ENCODE assay signal across 15 cellular contexts in the genomic region with DNA sequence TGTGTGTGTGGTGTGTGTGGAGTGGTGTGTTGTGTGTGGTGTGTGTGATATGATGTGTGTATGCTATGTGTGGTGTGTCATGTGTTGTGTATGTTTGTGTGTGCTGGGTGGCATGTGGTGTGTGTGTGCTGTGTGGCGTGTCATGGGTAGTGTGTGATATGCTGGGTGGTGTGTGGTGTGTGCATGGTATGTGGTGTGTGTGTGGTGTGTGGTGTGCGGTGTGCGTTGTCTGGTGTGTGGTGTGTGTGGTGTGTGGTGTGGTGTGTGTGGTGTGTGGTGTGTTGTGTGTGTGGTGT. TPM values are rescaled to one million over a fixed set of nuclear protein-coding genes. Genes with fewer than 3 reads are reported as not detected.
DNase-seq lines count a peak whose midpoint lies in the region; ATAC-seq and TF ChIP-seq lines count a peak whose summit lies in the region.
"Had no signal": no experiment of that assay in that cellular context is flagged by ENCODE, and none has a peak within 500 bp of the region (broad histone marks: within the 10 kb centered on the region; RNA-seq: fewer than 3 reads in every experiment).

No MANE protein-coding gene starts in this region.

- no peak overlapping the region for H3K9ac ChIP-seq in neural progenitor cell

- no peaks in the 10 kb centered on the region for H3K27me3 Mint-ChIP-seq in T-helper 1 cell treated with Interleukin-12 subunit alpha and Interleukin-12 subunit beta and Interleukin-4 antibody, amounts not matched to agents 30 μg/mL and 1 μg/mL, for 36 hours (ENCODE audit: low read depth)
- peaks cover 3% of the 10 kb centered on the region for H3K27me3 Mint-ChIP-seq in activated naive CD8-positive, alpha-beta T cell treated with anti-CD3 and anti-CD28 coated beads, Interleukin-2, amount 50 U/mL, for 24 hours
- H3K27me3 Mint-ChIP-seq in neural progenitor cell (ENCODE audit: insufficient read depth, low read depth) = peaks cover 12% of the 10 kb centered on the region

- H3K9me3 ChIP-seq in HEK293 (ENCODE audit: control insufficient read depth, insufficient read depth, low read depth, low read length) (no peaks in the 10 kb centered on the region), neural progenitor cell (ENCODE audit: low read depth) (no peaks in the 10 kb centered on the region)
- H3K9me3 ChIP-seq: ascending aorta, tibial artery had no signal

- no peaks in the 10 kb centered on the region for H3K9me3 Mint-ChIP-seq in T-helper 1 cell treated with Interleukin-12 subunit alpha and Interleukin-12 subunit beta and Interleukin-4 antibody, amounts not matched to agents 30 μg/mL and 1 μg/mL, for 36 hours
- no peaks in the 10 kb centered on the region for H3K9me3 Mint-ChIP-seq in activated naive CD8-positive, alpha-beta T cell treated with anti-CD3 and anti-CD28 coated beads, Interleukin-2, amount 50 U/mL, for 24 hours
- H3K9me3 Mint-ChIP-seq in neural progenitor cell = peaks cover 6% of the 10 kb centered on the region

- no peak overlapping the region for H3K4me3 ChIP-seq in HEK293 (ENCODE audit: low read depth, low read length)
- no peak overlapping the region for H3K4me3 ChIP-seq in neural progenitor cell
- H3K4me3 ChIP-seq: ascending aorta, tibial artery had no signal

- H2AFZ ChIP-seq in neural progenitor cell (replicated peaks) = no peak overlapping the region

- no peaks in the 10 kb centered on the region for H3F3A ChIP-seq in neural progenitor cell (ENCODE audit: low read depth)

- H3K4me1 Mint-ChIP-seq in T-helper 1 cell treated with Interleukin-12 subunit alpha and Interleukin-12 subunit beta and Interleukin-4 antibody, amounts not matched to agents 30 μg/mL and 1 μg/mL, for 36 hours (ENCODE audit: low read depth) = peaks cover 33% of the 10 kb centered on the region
- peaks cover 46% of the 10 kb centered on the region for H3K4me1 Mint-ChIP-seq in activated naive CD8-positive, alpha-beta T cell treated with anti-CD3 and anti-CD28 coated beads, Interleukin-2, amount 50 U/mL, for 24 hours
- H3K4me1 Mint-ChIP-seq in neural progenitor cell = peaks cover 8% of the 10 kb centered on the region

- H3K27me3 ChIP-seq in neural progenitor cell = no peaks in the 10 kb centered on the region
- H3K27me3 ChIP-seq: ascending aorta had no signal

- H3K79me2 ChIP-seq in neural progenitor cell (ENCODE audit: low read depth) = no peaks in the 10 kb centered on the region

- H3K4me1 ChIP-seq in HEK293 (ENCODE audit: control insufficient read depth, insufficient read depth, low read length) (no peaks in the 10 kb centered on the region), neural progenitor cell (no peaks in the 10 kb centered on the region)
- H3K4me1 ChIP-seq: ascending aorta, tibial artery had no signal

- H4K20me1 ChIP-seq in neural progenitor cell (ENCODE audit: low read depth) = no peaks in the 10 kb centered on the region

- CTCF ChIA-PET in HEK293 (lab: Yijun Ruan, JAX) = no interaction called here

- no peak overlapping the region for H3K27ac ChIP-seq in HEK293 (ENCODE audit: extremely low read depth, low read depth, low read length)
- no peak overlapping the region for H3K27ac ChIP-seq in neural progenitor cell
- H3K27ac ChIP-seq: 22Rv1, ascending aorta, tibial artery, VCaP had no signal

- no peaks in the 10 kb centered on the region for H3K36me3 ChIP-seq in HEK293 (ENCODE audit: control insufficient read depth in 2 of 2, insufficient read depth in 1 of 2, low read length in 2 of 2)
- no peaks in the 10 kb centered on the region for H3K36me3 ChIP-seq in neural progenitor cell
- H3K36me3 ChIP-seq: ascending aorta, tibial artery had no signal

- H3K4me2 ChIP-seq in neural progenitor cell = no peak overlapping the region

- peak overlapping the region; percentile 35 for H3K4me3 Mint-ChIP-seq in T-helper 1 cell treated with Interleukin-12 subunit alpha and Interleukin-12 subunit beta and Interleukin-4 antibody, amounts not matched to agents 30 μg/mL and 1 μg/mL, for 36 hours
- H3K4me3 Mint-ChIP-seq in activated naive CD8-positive, alpha-beta T cell treated with anti-CD3 and anti-CD28 coated beads, Interleukin-2, amount 50 U/mL, for 24 hours = peak overlapping the region; percentile 6
- H3K4me3 Mint-ChIP-seq in neural progenitor cell = peak overlapping the region; percentile 54

- ATAC-seq in activated naive CD8-positive, alpha-beta T cell treated with anti-CD3 and anti-CD28 coated beads, Interleukin-2, amount 50 U/mL, for 24 hours = no peak
- ATAC-seq in HG03135 (IDR thresholded peaks at IDR 0.05; ENCODE audit: unreplicated experiment) (no peak), GM21367 (IDR thresholded peaks at IDR 0.05; ENCODE audit: unreplicated experiment) (no peak), HG02610 (IDR thresholded peaks at IDR 0.05; ENCODE audit: unreplicated experiment) (no peak)

- H3K27ac Mint-ChIP-seq in T-helper 1 cell treated with Interleukin-12 subunit alpha and Interleukin-12 subunit beta and Interleukin-4 antibody, amounts not matched to agents 30 μg/mL and 1 μg/mL, for 36 hours = peak overlapping the region; percentile 50
- H3K27ac Mint-ChIP-seq in activated naive CD8-positive, alpha-beta T cell treated with anti-CD3 and anti-CD28 coated beads, Interleukin-2, amount 50 U/mL, for 24 hours = peak overlapping the region; percentile 75
- H3K27ac Mint-ChIP-seq in neural progenitor cell = peak overlapping the region; percentile 46

- no peak for TF ChIP-seq CTCF in HEK293 (tag by site-specific recombination; IDR thresholded peaks at IDR 0.05)
- no peak for TF ChIP-seq CTCF in neural progenitor cell (IDR thresholded peaks at IDR 0.05)

- DNase-seq in T-helper 1 cell (no peak), neural progenitor cell (ENCODE audit: low spot score) (no peak)
- DNase-seq in activated naive CD8-positive, alpha-beta T cell treated with anti-CD3 and anti-CD28 coated beads, Interleukin-2, amount 50 U/mL, for 24 hours = no peak
- DNase-seq: activated T-cell treated with anti-CD3 and anti-CD28 coated beads for 4 hours, cortex of kidney, left cardiac atrium, tibial artery had no signal

- POLR2A ChIA-PET in HEK293 (lab: Yijun Ruan, JAX) = no interaction called here

- H3K36me3 Mint-ChIP-seq in T-helper 1 cell treated with Interleukin-12 subunit alpha and Interleukin-12 subunit beta and Interleukin-4 antibody, amounts not matched to agents 30 μg/mL and 1 μg/mL, for 36 hours (ENCODE audit: low read depth) = peaks cover 2% of the 10 kb centered on the region
- H3K36me3 Mint-ChIP-seq in activated naive CD8-positive, alpha-beta T cell treated with anti-CD3 and anti-CD28 coated beads, Interleukin-2, amount 50 U/mL, for 24 hours (ENCODE audit: low read depth) = no peaks in the 10 kb centered on the region
- H3K36me3 Mint-ChIP-seq in neural progenitor cell = no peaks in the 10 kb centered on the region

TF ChIP-seq in HEK293, 187 proteins besides CTCF, POLR2A, EP300 and RAD21 (continues in another document):
- TF ChIP-seq MZF1 (tag by site-specific recombination; IDR thresholded peaks at IDR 0.05; ENCODE audit: borderline replicate concordance) (no peak), ZNF624 (tag by site-specific recombination; IDR thresholded peaks at IDR 0.05) (no peak), ZNF274 (IDR thresholded peaks at IDR 0.05; ENCODE audit: low read length) (no peak), ZNF274 (tag by site-specific recombination; IDR thresholded peaks at IDR 0.05; ENCODE audit: borderline replicate concordance) (no peak), ZNF514 (tag by site-specific recombination; IDR thresholded peaks at IDR 0.05) (no peak), ZNF394 (tag by site-specific recombination; IDR thresholded peaks at IDR 0.05; ENCODE audit: borderline replicate concordance) (no peak), ZNF239 (tag by site-specific recombination; IDR thresholded peaks at IDR 0.05) (peak; percentile 6; the same call in 1 of the 2 replicates), ZNF670 (tag by site-specific recombination; IDR thresholded peaks at IDR 0.05; ENCODE audit: low read depth) (no peak), OVOL3 (tag by site-specific recombination; IDR thresholded peaks at IDR 0.05) (no peak)
- TF ChIP-seq, protein P1, sequence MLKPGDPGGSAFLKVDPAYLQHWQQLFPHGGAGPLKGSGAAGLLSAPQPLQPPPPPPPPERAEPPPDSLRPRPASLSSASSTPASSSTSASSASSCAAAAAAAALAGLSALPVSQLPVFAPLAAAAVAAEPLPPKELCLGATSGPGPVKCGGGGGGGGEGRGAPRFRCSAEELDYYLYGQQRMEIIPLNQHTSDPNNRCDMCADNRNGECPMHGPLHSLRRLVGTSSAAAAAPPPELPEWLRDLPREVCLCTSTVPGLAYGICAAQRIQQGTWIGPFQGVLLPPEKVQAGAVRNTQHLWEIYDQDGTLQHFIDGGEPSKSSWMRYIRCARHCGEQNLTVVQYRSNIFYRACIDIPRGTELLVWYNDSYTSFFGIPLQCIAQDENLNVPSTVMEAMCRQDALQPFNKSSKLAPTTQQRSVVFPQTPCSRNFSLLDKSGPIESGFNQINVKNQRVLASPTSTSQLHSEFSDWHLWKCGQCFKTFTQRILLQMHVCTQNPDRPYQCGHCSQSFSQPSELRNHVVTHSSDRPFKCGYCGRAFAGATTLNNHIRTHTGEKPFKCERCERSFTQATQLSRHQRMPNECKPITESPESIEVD (tag by site-specific recombination; IDR thresholded peaks at IDR 0.05) = no peak
- TF ChIP-seq, protein P2, sequence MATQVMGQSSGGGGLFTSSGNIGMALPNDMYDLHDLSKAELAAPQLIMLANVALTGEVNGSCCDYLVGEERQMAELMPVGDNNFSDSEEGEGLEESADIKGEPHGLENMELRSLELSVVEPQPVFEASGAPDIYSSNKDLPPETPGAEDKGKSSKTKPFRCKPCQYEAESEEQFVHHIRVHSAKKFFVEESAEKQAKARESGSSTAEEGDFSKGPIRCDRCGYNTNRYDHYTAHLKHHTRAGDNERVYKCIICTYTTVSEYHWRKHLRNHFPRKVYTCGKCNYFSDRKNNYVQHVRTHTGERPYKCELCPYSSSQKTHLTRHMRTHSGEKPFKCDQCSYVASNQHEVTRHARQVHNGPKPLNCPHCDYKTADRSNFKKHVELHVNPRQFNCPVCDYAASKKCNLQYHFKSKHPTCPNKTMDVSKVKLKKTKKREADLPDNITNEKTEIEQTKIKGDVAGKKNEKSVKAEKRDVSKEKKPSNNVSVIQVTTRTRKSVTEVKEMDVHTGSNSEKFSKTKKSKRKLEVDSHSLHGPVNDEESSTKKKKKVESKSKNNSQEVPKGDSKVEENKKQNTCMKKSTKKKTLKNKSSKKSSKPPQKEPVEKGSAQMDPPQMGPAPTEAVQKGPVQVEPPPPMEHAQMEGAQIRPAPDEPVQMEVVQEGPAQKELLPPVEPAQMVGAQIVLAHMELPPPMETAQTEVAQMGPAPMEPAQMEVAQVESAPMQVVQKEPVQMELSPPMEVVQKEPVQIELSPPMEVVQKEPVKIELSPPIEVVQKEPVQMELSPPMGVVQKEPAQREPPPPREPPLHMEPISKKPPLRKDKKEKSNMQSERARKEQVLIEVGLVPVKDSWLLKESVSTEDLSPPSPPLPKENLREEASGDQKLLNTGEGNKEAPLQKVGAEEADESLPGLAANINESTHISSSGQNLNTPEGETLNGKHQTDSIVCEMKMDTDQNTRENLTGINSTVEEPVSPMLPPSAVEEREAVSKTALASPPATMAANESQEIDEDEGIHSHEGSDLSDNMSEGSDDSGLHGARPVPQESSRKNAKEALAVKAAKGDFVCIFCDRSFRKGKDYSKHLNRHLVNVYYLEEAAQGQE (tag by site-specific recombination; IDR thresholded peaks at IDR 0.05) = no peak

RNA-seq across cellular contexts. Expression of a gene that starts 37.5 kb away (rescaled TPM):
- 131 and 172 TPM in 2 replicates for total RNA-seq in neural progenitor cell (ENCODE audit: low replicate concordance)
